In genomic region chr9:135243201-135244190, GRCh38 we compare ENCODE assay signal across 17 cellular contexts.
A peak's percentile ranks its signal among the peaks of the same experiment; 100 is the strongest.
DNase-seq lines count a peak whose midpoint lies in the region.
"Had no signal": no experiment of that assay in that cellular context is flagged by ENCODE, and none has a peak within 500 bp of the region (broad histone marks: within the 10 kb centered on the region; RNA-seq: fewer than 3 reads in every experiment).

No MANE protein-coding gene starts in this region.

- intact Hi-C loops in posterior vena cava (cut with DNase I), result no loop called here

- peak overlapping the region; percentile 19 for H3K27ac ChIP-seq in cingulate gyrus (ENCODE audit: low read depth, low read length)
- H3K27ac ChIP-seq: HL-60 had no signal

- DNase-seq in A172 (ENCODE audit: low spot score) (peak; percentile 59), M059J (ENCODE audit: low read depth) (peak; percentile 25), posterior vena cava (ENCODE audit: low spot score) (peak; percentile 64), GM03348 (ENCODE audit: low spot score) (no peak), cerebellar nuclear complex (lab: John Stamatoyannopoulos, UW) (no peak), T-helper 2 cell (no peak)
- DNase-seq in central memory CD4-positive, alpha-beta T cell, result no peak
- DNase-seq: AML-193; Calu3; CD4-positive, alpha-beta T cell; DND-41; GOT3; KBM-7; NCI-H187 treated with DMSO at 0.1 percent for 48 hours; NCI-H510A treated with DMSO at 0.1 percent for 48 hours had no signal

Comparison
In these comparisons a context has a peak if more than half of its experiments do, and no peak if none do; other contexts are left out.
1. DNase-seq: peak in A172 (single experiment), M059J (single experiment) and posterior vena cava (single experiment); none in GM03348 (single experiment), cerebellar nuclear complex (0 of 2), central memory CD4-positive, alpha-beta T cell (single experiment) and T-helper 2 cell (0 of 5).